1 cellular context compared by ENCODE assay signal in the genomic region with DNA sequence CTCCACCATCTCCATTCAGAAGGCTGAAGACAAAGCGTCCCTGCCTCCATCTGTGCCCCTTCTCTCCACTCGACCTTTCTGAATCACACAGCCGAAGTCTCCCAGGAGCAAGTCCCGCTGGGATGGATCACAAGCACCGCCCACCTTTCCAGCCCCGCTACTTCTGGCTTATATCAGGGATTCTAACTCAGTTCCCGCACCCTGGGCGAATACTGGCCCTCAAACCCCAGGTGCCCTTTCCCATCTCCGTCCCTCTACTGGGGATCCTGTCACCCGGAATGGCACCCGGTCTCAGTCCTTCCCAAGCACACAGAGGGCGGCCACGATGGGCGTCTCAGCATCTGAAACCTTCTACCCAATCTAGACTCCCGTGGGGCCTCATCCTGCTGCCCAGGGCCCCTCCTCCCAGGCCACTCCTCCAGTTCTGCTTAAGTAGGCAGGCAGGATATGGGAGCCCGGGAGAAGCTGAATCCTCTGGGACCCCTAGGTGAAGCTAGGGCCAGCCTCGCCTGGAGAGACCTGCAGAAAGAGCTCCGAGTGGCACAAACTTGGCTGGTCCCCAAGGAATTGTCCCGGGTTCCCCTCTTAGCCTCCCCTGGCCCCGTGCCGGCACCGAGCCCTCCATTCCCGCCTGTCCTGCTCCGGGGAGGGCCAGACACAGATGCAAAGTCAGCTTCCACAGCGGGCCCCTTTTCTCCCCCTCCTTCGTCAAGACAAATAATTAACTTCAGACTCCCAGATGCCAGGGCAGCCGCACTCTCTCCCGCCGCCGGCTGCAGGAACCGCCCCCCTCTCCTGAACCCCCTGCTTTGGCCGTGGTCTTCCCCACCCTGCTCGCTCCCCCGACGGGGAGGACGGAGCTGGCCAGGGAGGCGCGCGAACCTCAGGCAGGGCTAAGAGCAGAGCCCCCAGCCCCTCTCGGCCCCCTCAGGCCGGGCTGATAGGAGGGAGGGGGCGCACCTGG.
TF ChIP-seq lines count a peak whose summit lies in the region.

No MANE protein-coding gene starts in this region.

TF ChIP-seq in IMR-90, 13 proteins besides CTCF, POLR2A, EP300 and RAD21:
- TF ChIP-seq, protein P1, sequence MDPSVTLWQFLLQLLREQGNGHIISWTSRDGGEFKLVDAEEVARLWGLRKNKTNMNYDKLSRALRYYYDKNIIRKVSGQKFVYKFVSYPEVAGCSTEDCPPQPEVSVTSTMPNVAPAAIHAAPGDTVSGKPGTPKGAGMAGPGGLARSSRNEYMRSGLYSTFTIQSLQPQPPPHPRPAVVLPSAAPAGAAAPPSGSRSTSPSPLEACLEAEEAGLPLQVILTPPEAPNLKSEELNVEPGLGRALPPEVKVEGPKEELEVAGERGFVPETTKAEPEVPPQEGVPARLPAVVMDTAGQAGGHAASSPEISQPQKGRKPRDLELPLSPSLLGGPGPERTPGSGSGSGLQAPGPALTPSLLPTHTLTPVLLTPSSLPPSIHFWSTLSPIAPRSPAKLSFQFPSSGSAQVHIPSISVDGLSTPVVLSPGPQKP (IDR thresholded peaks at IDR 0.05; ENCODE audit: borderline replicate concordance, low read depth, low read length), result no peak
- TF ChIP-seq RFX5 (IDR thresholded peaks at IDR 0.05; ENCODE audit: low read depth, low read length) (no peak), MAZ (IDR thresholded peaks at IDR 0.05; ENCODE audit: borderline replicate concordance, low read depth, low read length) (no peak), MXI1 (IDR thresholded peaks at IDR 0.05; ENCODE audit: borderline replicate concordance, low read depth, low read length) (no peak), SMC3 (IDR thresholded peaks at IDR 0.05; ENCODE audit: low read depth, low read length) (no peak), CEBPB (IDR thresholded peaks at IDR 0.05; ENCODE audit: low read depth, low read length) (no peak)
